28 cellular contexts compared by ENCODE assay signal in the genomic region with DNA sequence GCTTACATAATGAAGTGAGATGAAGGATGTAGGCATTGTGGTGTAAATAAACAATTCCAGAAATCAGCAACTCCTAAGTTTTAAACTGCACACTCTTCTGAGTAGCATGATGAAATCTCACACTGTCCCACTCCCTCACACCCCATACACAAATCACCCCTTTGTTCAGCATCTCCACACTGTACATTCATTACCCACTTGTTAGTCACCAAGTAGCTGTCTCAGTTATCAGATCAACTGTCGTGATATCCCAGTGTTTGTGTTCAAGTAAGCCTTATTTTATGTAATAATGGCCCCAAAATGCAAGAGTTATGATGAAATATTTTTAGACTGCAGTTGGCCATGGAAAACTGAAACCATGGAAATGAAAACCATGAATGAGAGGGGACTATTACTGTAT.
DNase-seq lines count a peak whose midpoint lies in the region; ATAC-seq and TF ChIP-seq lines count a peak whose summit lies in the region.
"Had no signal": no experiment of that assay in that cellular context is flagged by ENCODE, and none has a peak within 500 bp of the region (broad histone marks: within the 10 kb centered on the region; RNA-seq: fewer than 3 reads in every experiment).

No MANE protein-coding gene starts in this region.

- intact Hi-C loops in esophagus squamous epithelium (cut with DNase I), result no loop called here
- intact Hi-C loops in aorta (cut with DNase I), result no loop called here

- H3K9me3 ChIP-seq in esophagus squamous epithelium (no peaks in the 10 kb centered on the region), aorta (ENCODE audit: control insufficient read depth, low read length) (no peaks in the 10 kb centered on the region)
- H3K9me3 ChIP-seq: neutrophil, Peyer's patch, sigmoid colon, thyroid gland, uterus had no signal

- DNase-seq in COLO829 (ENCODE audit: low spot score) (peak; percentile 42), M059J (ENCODE audit: low read depth) (peak; percentile 18), brain microvascular endothelial cell (peak; percentile 44), kidney tubule cell (ENCODE audit: low spot score) (peak; percentile 5), globus pallidus (ENCODE audit: low spot score) (no peak), esophagus squamous epithelium (lab: John Stamatoyannopoulos, UW) (no peak), aorta (no peak)
- DNase-seq in effector CD4-positive, alpha-beta T cell, result no peak
- DNase-seq: activated B cell treated with CpG ODN at 0.5 μM for 24 hours; activated CD8-positive, alpha-beta memory T cell treated with anti-CD3 and anti-CD28 coated beads, Interleukin-2, amount 10 ng/mL, durations not matched to agents 7 days and 5 days; activated gamma-delta T cell; activated naive CD8-positive, alpha-beta T cell treated with anti-CD3 and anti-CD28 coated beads, Interleukin-2, amount 10 ng/mL, durations not matched to agents 7 days and 5 days; activated T-cell treated with anti-CD3 and anti-CD28 coated beads, Interleukin-2, amount 50 U/mL, for 4 hours; CD4-positive, alpha-beta T cell; head of caudate nucleus; Kasumi-1; MV-4-11; naive B cell; NCI-H1436 treated with DMSO at 0.1 percent for 48 hours; NCI-H2081 treated with DMSO at 0.1 percent for 48 hours; NCI-H345; NCI-H748 treated with DMSO at 0.1 percent for 48 hours; Peyer's patch; sigmoid colon; stimulated activated CD4-positive, alpha-beta T cell treated with anti-CD3 and anti-CD28 coated beads, Interleukin-4, amount 100 ng/mL, for 24 hours; thyroid gland; uterus had no signal

- H3K27me3 ChIP-seq in brain microvascular endothelial cell (replicated peaks) (no peaks in the 10 kb centered on the region), esophagus squamous epithelium (no peaks in the 10 kb centered on the region), aorta (ENCODE audit: control insufficient read depth in 1 of 2, insufficient read depth in 2 of 2, low read length in 1 of 2) (no peaks in the 10 kb centered on the region)
- H3K27me3 ChIP-seq: neutrophil, Peyer's patch, sigmoid colon, thyroid gland, uterus had no signal

- H3K4me3 ChIP-seq in brain microvascular endothelial cell (ENCODE audit: low read depth, low read length) (no peak overlapping the region), esophagus squamous epithelium (no peak overlapping the region), aorta (ENCODE audit: low read length in 2 of 2) (no peak overlapping the region)
- H3K4me3 ChIP-seq: Peyer's patch, sigmoid colon, thyroid gland, uterus had no signal

- 39 to 50% methylated on average over 1 of the region's 1 CpG for WGBS in esophagus squamous epithelium, 2 donors
- 27 to 30% methylated on average over 1 of the region's 1 CpG for WGBS in aorta, 2 donors

- in situ Hi-C loops in brain microvascular endothelial cell (cut with HindIII; ENCODE audit: low pct_ligation_motif_present, low sequenced_read_pairs), result loop anchor here (25.0 kb wide), 1 partner anchor 1323 kb away; no protein-coding TSS in a partner anchor

- H3K27ac ChIP-seq in brain microvascular endothelial cell, result no peak overlapping the region
- no peak overlapping the region for H3K27ac ChIP-seq in esophagus squamous epithelium
- no peak overlapping the region for H3K27ac ChIP-seq in aorta (ENCODE audit: low read depth in 1 of 2, low read length in 2 of 2)
- H3K27ac ChIP-seq: neutrophil, Peyer's patch, sigmoid colon, thyroid gland, uterus had no signal

- no peaks in the 10 kb centered on the region for H3K36me3 ChIP-seq in brain microvascular endothelial cell (replicated peaks)
- no peaks in the 10 kb centered on the region for H3K36me3 ChIP-seq in esophagus squamous epithelium
- H3K36me3 ChIP-seq in aorta (ENCODE audit: control insufficient read depth in 1 of 2, insufficient read depth in 2 of 2, low read length in 1 of 2), result no peaks in the 10 kb centered on the region
- H3K36me3 ChIP-seq: neutrophil, Peyer's patch, sigmoid colon, thyroid gland, uterus had no signal

- H3K4me1 ChIP-seq in esophagus squamous epithelium, result no peaks in the 10 kb centered on the region
- no peaks in the 10 kb centered on the region for H3K4me1 ChIP-seq in aorta (ENCODE audit: control insufficient read depth in 1 of 2, insufficient read depth in 2 of 2, low read length in 2 of 2)
- H3K4me1 ChIP-seq: Peyer's patch, sigmoid colon, thyroid gland, uterus had no signal

- TF ChIP-seq POLR2A in esophagus squamous epithelium (IDR thresholded peaks at IDR 0.05), result no peak

- no peak for ATAC-seq in aorta (ENCODE audit: low FRiP score)
- ATAC-seq: activated CD8-positive, alpha-beta memory T cell treated with anti-CD3 and anti-CD28 coated beads, Interleukin-2, amount 10 ng/mL, durations not matched to agents 7 days and 5 days; activated T-cell treated with anti-CD3 and anti-CD28 coated beads, Interleukin-2, amount 50 U/mL, for 4 hours had no signal

- no peak for TF ChIP-seq CTCF in brain microvascular endothelial cell (IDR thresholded peaks at IDR 0.05; ENCODE audit: low read depth, low read length, missing control alignments)
- TF ChIP-seq CTCF in esophagus squamous epithelium (IDR thresholded peaks at IDR 0.05), result no peak

Comparison
In these comparisons a context has a peak if more than half of its experiments do, and no peak if none do; other contexts are left out.
1. DNase-seq: peak in COLO829 (single experiment), M059J (single experiment), brain microvascular endothelial cell (single experiment) and kidney tubule cell (single experiment); none in effector CD4-positive, alpha-beta T cell (single experiment), globus pallidus (single experiment), esophagus squamous epithelium (single experiment) and aorta (0 of 2).